In the genomic region with DNA sequence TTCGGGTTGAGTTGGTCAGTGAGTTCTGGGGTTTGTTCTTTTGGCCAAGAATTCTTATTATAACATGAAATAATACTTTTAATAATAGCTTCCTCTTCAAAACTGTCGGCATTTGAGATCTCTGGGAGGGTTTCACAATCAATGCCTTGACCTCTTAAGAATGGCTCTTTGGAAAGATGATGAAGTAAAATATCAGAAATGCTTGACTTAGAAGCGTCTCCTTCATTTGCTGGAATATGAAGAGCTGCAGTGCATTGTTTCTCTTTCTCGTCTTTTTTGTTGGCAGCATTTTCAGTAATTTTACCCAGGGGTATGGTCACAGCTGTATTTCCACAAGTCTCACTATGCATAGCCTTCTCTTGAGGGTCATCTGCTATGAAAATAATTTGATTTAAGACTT, we compare ENCODE assay signal across 1 cellular context.
TF ChIP-seq lines count a peak whose summit lies in the region.

No MANE protein-coding gene starts in this region.

TF ChIP-seq in IMR-90, 13 proteins besides CTCF, POLR2A, EP300 and RAD21:
- TF ChIP-seq, protein P1, sequence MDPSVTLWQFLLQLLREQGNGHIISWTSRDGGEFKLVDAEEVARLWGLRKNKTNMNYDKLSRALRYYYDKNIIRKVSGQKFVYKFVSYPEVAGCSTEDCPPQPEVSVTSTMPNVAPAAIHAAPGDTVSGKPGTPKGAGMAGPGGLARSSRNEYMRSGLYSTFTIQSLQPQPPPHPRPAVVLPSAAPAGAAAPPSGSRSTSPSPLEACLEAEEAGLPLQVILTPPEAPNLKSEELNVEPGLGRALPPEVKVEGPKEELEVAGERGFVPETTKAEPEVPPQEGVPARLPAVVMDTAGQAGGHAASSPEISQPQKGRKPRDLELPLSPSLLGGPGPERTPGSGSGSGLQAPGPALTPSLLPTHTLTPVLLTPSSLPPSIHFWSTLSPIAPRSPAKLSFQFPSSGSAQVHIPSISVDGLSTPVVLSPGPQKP (IDR thresholded peaks at IDR 0.05; ENCODE audit: borderline replicate concordance, low read depth, low read length): no peak
- TF ChIP-seq MAZ (IDR thresholded peaks at IDR 0.05; ENCODE audit: borderline replicate concordance, low read depth, low read length) (no peak), SMC3 (IDR thresholded peaks at IDR 0.05; ENCODE audit: low read depth, low read length) (no peak), RCOR1 (IDR thresholded peaks at IDR 0.05; ENCODE audit: insufficient replicate concordance, low read length) (no peak), CEBPB (IDR thresholded peaks at IDR 0.05; ENCODE audit: low read depth, low read length) (no peak), CHD1 (IDR thresholded peaks at IDR 0.05; ENCODE audit: low read depth, low read length) (no peak)
